In the genomic region with DNA sequence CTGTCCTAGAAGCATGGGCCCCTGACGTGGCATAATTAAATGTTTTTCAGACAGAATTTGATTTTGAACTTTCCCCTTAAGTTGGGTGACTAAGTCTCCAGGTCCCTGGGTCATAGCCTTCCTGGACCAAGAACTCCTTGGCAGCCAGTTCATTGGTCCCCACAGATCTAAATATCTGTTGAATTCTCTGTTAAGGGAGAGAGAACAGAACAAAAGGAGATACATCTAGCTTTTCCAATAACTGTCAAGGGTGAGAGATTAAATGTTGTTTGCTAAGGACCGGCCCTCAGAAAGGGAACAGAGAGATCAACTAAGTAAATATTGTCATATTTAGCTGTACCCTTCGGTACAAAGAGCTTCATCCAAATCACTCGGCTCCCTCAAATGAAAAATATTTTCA, we compare ENCODE assay signal across 1 cellular context.
A peak's percentile ranks its signal among the peaks of the same experiment; 100 is the strongest.
TF ChIP-seq lines count a peak whose summit lies in the region.

No MANE protein-coding gene starts in this region.

TF ChIP-seq in HepG2, 621 proteins besides CTCF, POLR2A, EP300 and RAD21 (continued from another document and continues in another):
- TF ChIP-seq, protein P1, sequence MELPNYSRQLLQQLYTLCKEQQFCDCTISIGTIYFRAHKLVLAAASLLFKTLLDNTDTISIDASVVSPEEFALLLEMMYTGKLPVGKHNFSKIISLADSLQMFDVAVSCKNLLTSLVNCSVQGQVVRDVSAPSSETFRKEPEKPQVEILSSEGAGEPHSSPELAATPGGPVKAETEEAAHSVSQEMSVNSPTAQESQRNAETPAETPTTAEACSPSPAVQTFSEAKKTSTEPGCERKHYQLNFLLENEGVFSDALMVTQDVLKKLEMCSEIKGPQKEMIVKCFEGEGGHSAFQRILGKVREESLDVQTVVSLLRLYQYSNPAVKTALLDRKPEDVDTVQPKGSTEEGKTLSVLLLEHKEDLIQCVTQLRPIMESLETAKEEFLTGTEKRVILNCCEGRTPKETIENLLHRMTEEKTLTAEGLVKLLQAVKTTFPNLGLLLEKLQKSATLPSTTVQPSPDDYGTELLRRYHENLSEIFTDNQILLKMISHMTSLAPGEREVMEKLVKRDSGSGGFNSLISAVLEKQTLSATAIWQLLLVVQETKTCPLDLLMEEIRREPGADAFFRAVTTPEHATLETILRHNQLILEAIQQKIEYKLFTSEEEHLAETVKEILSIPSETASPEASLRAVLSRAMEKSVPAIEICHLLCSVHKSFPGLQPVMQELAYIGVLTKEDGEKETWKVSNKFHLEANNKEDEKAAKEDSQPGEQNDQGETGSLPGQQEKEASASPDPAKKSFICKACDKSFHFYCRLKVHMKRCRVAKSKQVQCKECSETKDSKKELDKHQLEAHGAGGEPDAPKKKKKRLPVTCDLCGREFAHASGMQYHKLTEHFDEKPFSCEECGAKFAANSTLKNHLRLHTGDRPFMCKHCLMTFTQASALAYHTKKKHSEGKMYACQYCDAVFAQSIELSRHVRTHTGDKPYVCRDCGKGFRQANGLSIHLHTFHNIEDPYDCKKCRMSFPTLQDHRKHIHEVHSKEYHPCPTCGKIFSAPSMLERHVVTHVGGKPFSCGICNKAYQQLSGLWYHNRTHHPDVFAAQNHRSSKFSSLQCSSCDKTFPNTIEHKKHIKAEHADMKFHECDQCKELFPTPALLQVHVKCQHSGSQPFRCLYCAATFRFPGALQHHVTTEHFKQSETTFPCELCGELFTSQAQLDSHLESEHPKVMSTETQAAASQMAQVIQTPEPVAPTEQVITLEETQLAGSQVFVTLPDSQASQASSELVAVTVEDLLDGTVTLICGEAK (IDR thresholded peaks at IDR 0.05): no peak
- TF ChIP-seq, protein P1 (CRISPR knock-in tag; IDR thresholded peaks at IDR 0.05): no peak
- no peak for TF ChIP-seq TCF12 (IDR thresholded peaks at IDR 0.05)
- TF ChIP-seq TCF12 (CRISPR knock-in tag; IDR thresholded peaks at IDR 0.05): 0 out of 2 replicates have a peak, but pooled peaks have one; percentile 26
- no peak for TF ChIP-seq IRX3 (CRISPR knock-in tag; IDR thresholded peaks at IDR 0.05; ENCODE audit: borderline replicate concordance, low read depth)
- TF ChIP-seq, protein P2, sequence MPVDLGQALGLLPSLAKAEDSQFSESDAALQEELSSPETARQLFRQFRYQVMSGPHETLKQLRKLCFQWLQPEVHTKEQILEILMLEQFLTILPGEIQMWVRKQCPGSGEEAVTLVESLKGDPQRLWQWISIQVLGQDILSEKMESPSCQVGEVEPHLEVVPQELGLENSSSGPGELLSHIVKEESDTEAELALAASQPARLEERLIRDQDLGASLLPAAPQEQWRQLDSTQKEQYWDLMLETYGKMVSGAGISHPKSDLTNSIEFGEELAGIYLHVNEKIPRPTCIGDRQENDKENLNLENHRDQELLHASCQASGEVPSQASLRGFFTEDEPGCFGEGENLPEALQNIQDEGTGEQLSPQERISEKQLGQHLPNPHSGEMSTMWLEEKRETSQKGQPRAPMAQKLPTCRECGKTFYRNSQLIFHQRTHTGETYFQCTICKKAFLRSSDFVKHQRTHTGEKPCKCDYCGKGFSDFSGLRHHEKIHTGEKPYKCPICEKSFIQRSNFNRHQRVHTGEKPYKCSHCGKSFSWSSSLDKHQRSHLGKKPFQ (CRISPR knock-in tag; IDR thresholded peaks at IDR 0.05; ENCODE audit: insufficient replicate concordance): no peak
- no peak for TF ChIP-seq CHCHD3 (CRISPR knock-in tag; IDR thresholded peaks at IDR 0.05)
- TF ChIP-seq HCFC1 (IDR thresholded peaks at IDR 0.05; ENCODE audit: low read depth, low read length): no peak
- no peak for TF ChIP-seq ZNF773 (CRISPR knock-in tag; IDR thresholded peaks at IDR 0.05; ENCODE audit: borderline replicate concordance)
- TF ChIP-seq ISX (CRISPR knock-in tag; conservative IDR thresholded peaks at IDR 0.05): no peak
- TF ChIP-seq, protein P3, sequence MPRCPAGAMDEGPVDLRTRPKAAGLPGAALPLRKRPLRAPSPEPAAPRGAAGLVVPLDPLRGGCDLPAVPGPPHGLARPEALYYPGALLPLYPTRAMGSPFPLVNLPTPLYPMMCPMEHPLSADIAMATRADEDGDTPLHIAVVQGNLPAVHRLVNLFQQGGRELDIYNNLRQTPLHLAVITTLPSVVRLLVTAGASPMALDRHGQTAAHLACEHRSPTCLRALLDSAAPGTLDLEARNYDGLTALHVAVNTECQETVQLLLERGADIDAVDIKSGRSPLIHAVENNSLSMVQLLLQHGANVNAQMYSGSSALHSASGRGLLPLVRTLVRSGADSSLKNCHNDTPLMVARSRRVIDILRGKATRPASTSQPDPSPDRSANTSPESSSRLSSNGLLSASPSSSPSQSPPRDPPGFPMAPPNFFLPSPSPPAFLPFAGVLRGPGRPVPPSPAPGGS (CRISPR knock-in tag; IDR thresholded peaks at IDR 0.05): no peak
- TF ChIP-seq MAF1 (CRISPR knock-in tag; IDR thresholded peaks at IDR 0.05; ENCODE audit: borderline replicate concordance): no peak
- TF ChIP-seq NFIC (IDR thresholded peaks at IDR 0.05; ENCODE audit: low read length): peak; percentile 70; the same call in 1 of the 2 replicates
- TF ChIP-seq HOXA3 (CRISPR knock-in tag; IDR thresholded peaks at IDR 0.05): no peak
- TF ChIP-seq HNF4A (CRISPR knock-in tag; IDR thresholded peaks at IDR 0.05): peak; percentile 69
- TF ChIP-seq, protein P4, sequence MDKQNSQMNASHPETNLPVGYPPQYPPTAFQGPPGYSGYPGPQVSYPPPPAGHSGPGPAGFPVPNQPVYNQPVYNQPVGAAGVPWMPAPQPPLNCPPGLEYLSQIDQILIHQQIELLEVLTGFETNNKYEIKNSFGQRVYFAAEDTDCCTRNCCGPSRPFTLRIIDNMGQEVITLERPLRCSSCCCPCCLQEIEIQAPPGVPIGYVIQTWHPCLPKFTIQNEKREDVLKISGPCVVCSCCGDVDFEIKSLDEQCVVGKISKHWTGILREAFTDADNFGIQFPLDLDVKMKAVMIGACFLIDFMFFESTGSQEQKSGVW (CRISPR knock-in tag; IDR thresholded peaks at IDR 0.05; ENCODE audit: borderline replicate concordance): no peak
- TF ChIP-seq GTF3A (CRISPR knock-in tag; conservative IDR thresholded peaks at IDR 0.05): no peak
- no peak for TF ChIP-seq ZFP37 (CRISPR knock-in tag; IDR thresholded peaks at IDR 0.05; ENCODE audit: borderline replicate concordance)
- TF ChIP-seq NR2F6 (IDR thresholded peaks at IDR 0.05): no peak
- TF ChIP-seq NR2F6 (CRISPR knock-in tag; IDR thresholded peaks at IDR 0.05): 0 out of 2 replicates have a peak, but pooled peaks have one; percentile 26
- TF ChIP-seq MBD4 (IDR thresholded peaks at IDR 0.05; ENCODE audit: borderline replicate concordance, low read length): no peak
- TF ChIP-seq, protein P5, sequence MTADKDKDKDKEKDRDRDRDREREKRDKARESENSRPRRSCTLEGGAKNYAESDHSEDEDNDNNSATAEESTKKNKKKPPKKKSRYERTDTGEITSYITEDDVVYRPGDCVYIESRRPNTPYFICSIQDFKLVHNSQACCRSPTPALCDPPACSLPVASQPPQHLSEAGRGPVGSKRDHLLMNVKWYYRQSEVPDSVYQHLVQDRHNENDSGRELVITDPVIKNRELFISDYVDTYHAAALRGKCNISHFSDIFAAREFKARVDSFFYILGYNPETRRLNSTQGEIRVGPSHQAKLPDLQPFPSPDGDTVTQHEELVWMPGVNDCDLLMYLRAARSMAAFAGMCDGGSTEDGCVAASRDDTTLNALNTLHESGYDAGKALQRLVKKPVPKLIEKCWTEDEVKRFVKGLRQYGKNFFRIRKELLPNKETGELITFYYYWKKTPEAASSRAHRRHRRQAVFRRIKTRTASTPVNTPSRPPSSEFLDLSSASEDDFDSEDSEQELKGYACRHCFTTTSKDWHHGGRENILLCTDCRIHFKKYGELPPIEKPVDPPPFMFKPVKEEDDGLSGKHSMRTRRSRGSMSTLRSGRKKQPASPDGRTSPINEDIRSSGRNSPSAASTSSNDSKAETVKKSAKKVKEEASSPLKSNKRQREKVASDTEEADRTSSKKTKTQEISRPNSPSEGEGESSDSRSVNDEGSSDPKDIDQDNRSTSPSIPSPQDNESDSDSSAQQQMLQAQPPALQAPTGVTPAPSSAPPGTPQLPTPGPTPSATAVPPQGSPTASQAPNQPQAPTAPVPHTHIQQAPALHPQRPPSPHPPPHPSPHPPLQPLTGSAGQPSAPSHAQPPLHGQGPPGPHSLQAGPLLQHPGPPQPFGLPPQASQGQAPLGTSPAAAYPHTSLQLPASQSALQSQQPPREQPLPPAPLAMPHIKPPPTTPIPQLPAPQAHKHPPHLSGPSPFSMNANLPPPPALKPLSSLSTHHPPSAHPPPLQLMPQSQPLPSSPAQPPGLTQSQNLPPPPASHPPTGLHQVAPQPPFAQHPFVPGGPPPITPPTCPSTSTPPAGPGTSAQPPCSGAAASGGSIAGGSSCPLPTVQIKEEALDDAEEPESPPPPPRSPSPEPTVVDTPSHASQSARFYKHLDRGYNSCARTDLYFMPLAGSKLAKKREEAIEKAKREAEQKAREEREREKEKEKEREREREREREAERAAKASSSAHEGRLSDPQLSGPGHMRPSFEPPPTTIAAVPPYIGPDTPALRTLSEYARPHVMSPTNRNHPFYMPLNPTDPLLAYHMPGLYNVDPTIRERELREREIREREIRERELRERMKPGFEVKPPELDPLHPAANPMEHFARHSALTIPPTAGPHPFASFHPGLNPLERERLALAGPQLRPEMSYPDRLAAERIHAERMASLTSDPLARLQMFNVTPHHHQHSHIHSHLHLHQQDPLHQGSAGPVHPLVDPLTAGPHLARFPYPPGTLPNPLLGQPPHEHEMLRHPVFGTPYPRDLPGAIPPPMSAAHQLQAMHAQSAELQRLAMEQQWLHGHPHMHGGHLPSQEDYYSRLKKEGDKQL (CRISPR knock-in tag; IDR thresholded peaks at IDR 0.05; ENCODE audit: low read depth): no peak
- TF ChIP-seq, protein P6, sequence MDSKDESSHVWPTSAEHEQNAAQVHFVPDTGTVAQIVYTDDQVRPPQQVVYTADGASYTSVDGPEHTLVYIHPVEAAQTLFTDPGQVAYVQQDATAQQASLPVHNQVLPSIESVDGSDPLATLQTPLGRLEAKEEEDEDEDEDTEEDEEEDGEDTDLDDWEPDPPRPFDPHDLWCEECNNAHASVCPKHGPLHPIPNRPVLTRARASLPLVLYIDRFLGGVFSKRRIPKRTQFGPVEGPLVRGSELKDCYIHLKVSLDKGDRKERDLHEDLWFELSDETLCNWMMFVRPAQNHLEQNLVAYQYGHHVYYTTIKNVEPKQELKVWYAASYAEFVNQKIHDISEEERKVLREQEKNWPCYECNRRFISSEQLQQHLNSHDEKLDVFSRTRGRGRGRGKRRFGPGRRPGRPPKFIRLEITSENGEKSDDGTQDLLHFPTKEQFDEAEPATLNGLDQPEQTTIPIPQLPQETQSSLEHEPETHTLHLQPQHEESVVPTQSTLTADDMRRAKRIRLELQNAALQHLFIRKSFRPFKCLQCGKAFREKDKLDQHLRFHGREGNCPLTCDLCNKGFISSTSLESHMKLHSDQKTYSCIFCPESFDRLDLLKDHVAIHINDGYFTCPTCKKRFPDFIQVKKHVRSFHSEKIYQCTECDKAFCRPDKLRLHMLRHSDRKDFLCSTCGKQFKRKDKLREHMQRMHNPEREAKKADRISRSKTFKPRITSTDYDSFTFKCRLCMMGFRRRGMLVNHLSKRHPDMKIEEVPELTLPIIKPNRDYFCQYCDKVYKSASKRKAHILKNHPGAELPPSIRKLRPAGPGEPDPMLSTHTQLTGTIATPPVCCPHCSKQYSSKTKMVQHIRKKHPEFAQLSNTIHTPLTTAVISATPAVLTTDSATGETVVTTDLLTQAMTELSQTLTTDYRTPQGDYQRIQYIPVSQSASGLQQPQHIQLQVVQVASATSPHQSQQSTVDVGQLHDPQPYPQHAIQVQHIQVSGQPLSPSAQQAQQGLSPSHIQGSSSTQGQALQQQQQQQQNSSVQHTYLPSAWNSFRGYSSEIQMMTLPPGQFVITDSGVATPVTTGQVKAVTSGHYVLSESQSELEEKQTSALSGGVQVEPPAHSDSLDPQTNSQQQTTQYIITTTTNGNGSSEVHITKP (CRISPR knock-in tag; IDR thresholded peaks at IDR 0.05; ENCODE audit: low read depth): no peak
- TF ChIP-seq BCL6 (CRISPR knock-in tag; IDR thresholded peaks at IDR 0.05): peak; percentile 49
- TF ChIP-seq, protein P7, sequence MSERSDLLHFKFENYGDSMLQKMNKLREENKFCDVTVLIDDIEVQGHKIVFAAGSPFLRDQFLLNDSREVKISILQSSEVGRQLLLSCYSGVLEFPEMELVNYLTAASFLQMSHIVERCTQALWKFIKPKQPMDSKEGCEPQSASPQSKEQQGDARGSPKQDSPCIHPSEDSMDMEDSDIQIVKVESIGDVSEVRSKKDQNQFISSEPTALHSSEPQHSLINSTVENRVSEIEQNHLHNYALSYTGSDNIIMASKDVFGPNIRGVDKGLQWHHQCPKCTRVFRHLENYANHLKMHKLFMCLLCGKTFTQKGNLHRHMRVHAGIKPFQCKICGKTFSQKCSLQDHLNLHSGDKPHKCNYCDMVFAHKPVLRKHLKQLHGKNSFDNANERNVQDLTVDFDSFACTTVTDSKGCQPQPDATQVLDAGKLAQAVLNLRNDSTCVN (CRISPR knock-in tag; IDR thresholded peaks at IDR 0.05; ENCODE audit: borderline replicate concordance): no peak
- TF ChIP-seq CENPX (CRISPR knock-in tag; IDR thresholded peaks at IDR 0.05): no peak
